Comparison of ENCODE assay signal across 1 cellular context in the genomic region with DNA sequence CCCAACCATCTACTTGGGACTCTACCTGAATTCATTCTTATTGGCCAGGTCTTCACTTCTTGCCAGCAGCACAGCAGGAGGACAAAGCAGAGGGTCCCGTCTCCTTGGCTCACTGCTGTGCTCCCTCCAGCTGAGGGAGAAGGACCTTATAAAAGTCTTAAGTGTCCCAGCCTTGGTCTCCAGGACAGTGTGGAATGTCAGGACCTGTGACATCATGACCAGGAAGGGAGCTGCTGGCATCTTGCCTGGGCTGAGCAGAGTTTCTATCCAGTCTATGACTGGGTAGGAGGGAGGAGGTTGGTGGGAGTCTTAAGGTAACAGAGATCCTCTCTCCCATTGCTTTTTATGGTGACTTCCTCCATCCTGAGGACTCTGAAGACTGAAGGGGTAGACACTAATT.
TF ChIP-seq lines count a peak whose summit lies in the region.

No MANE protein-coding gene starts in this region.

TF ChIP-seq in K562, 482 proteins besides CTCF, POLR2A, EP300 and RAD21:
- TF ChIP-seq, protein P1, sequence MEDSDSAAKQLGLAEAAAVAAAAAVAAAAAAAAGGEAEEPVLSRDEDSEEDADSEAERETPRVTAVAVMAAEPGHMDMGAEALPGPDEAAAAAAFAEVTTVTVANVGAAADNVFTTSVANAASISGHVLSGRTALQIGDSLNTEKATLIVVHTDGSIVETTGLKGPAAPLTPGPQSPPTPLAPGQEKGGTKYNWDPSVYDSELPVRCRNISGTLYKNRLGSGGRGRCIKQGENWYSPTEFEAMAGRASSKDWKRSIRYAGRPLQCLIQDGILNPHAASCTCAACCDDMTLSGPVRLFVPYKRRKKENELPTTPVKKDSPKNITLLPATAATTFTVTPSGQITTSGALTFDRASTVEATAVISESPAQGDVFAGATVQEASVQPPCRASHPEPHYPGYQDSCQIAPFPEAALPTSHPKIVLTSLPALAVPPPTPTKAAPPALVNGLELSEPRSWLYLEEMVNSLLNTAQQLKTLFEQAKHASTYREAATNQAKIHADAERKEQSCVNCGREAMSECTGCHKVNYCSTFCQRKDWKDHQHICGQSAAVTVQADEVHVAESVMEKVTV (CRISPR knock-in tag; IDR thresholded peaks at IDR 0.05), result no peak
- TF ChIP-seq, protein P2, sequence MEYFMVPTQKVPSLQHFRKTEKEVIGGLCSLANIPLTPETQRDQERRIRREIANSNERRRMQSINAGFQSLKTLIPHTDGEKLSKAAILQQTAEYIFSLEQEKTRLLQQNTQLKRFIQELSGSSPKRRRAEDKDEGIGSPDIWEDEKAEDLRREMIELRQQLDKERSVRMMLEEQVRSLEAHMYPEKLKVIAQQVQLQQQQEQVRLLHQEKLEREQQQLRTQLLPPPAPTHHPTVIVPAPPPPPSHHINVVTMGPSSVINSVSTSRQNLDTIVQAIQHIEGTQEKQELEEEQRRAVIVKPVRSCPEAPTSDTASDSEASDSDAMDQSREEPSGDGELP (CRISPR knock-in tag; IDR thresholded peaks at IDR 0.05; ENCODE audit: borderline replicate concordance), result 0 out of 2 replicates have a peak, but pooled peaks have one; percentile 13
